In genomic region chr5:68647743-68648142, GRCh38 we compare ENCODE assay signal across 27 cellular contexts.
"Had no signal": no experiment of that assay in that cellular context is flagged by ENCODE, and none has a peak within 500 bp of the region (broad histone marks: within the 10 kb centered on the region; RNA-seq: fewer than 3 reads in every experiment).

No MANE protein-coding gene starts in this region.

- H3K27me3 ChIP-seq: SJCRH30 had no signal

- H3K9me3 ChIP-seq: SJCRH30 had no signal

- H3K4me3 ChIP-seq: K562, SJCRH30, SK-N-MC had no signal

- H3K4me3 Mint-ChIP-seq: activated CD4-positive, alpha-beta T cell treated with anti-CD3 and anti-CD28 coated beads for 36 hours; activated CD4-positive, alpha-beta T cell treated with anti-CD3 and anti-CD28 coated beads, Interleukin-2, amount 10 ng/mL, durations not matched to agents 7 days and 5 days; activated CD8-positive, alpha-beta T cell treated with anti-CD3 and anti-CD28 coated beads, Interleukin-2, amount 10 ng/mL, durations not matched to agents 7 days and 5 days; activated naive CD4-positive, alpha-beta T cell treated with anti-CD3 and anti-CD28 coated beads for 36 hours; activated naive CD8-positive, alpha-beta T cell; activated naive CD8-positive, alpha-beta T cell treated with anti-CD3 and anti-CD28 coated beads, Interleukin-2, amount 50 U/mL, for 24 hours; activated T-cell treated with anti-CD3 and anti-CD28 coated beads, Interleukin-2, amount 50 U/mL, for 24 hours; brain; WTC11 had no signal

- H3K27ac ChIP-seq: SJCRH30, SK-N-MC had no signal

- H3K4me1 ChIP-seq: SJCRH30 had no signal

- H3K4me1 Mint-ChIP-seq: activated CD4-positive, alpha-beta T cell treated with anti-CD3 and anti-CD28 coated beads for 36 hours; activated CD4-positive, alpha-beta T cell treated with anti-CD3 and anti-CD28 coated beads, Interleukin-2, amount 10 ng/mL, durations not matched to agents 7 days and 5 days; activated naive CD8-positive, alpha-beta T cell treated with anti-CD3 and anti-CD28 coated beads, Interleukin-2, amount 50 U/mL, for 24 hours; brain had no signal

- H3K9me3 Mint-ChIP-seq: activated CD4-positive, alpha-beta T cell treated with anti-CD3 and anti-CD28 coated beads, Interleukin-2, amount 10 ng/mL, durations not matched to agents 7 days and 5 days; activated naive CD4-positive, alpha-beta T cell treated with anti-CD3 and anti-CD28 coated beads for 36 hours; activated naive CD8-positive, alpha-beta T cell treated with anti-CD3 and anti-CD28 coated beads, Interleukin-2, amount 50 U/mL, for 24 hours; activated T-cell treated with anti-CD3 and anti-CD28 coated beads, Interleukin-2, amount 50 U/mL, for 24 hours; activated T-helper 2 cell treated with anti-CD3 and anti-CD28 coated beads, Interferon-gamma antibody, Interleukin-2, Interleukin-4, amounts not matched to agents 10 μg/mL and 5 μg/mL and 100 μg/mL, durations not matched to agents 14 hours and 24 hours and 36 hours; brain; WTC11 had no signal

- H3K27ac Mint-ChIP-seq: activated CD4-positive, alpha-beta T cell treated with anti-CD3 and anti-CD28 coated beads for 36 hours; activated CD4-positive, alpha-beta T cell treated with anti-CD3 and anti-CD28 coated beads, Interleukin-2, amount 10 ng/mL, durations not matched to agents 7 days and 5 days; activated CD8-positive, alpha-beta T cell treated with anti-CD3 and anti-CD28 coated beads, Interleukin-2, amount 10 ng/mL, durations not matched to agents 7 days and 5 days; activated naive CD4-positive, alpha-beta T cell treated with anti-CD3 and anti-CD28 coated beads for 36 hours; activated naive CD8-positive, alpha-beta T cell; activated naive CD8-positive, alpha-beta T cell treated with anti-CD3 and anti-CD28 coated beads, Interleukin-2, amount 50 U/mL, for 24 hours; activated T-cell treated with anti-CD3 and anti-CD28 coated beads, Interleukin-2, amount 50 U/mL, for 24 hours; activated T-helper 2 cell treated with anti-CD3 and anti-CD28 coated beads, Interferon-gamma antibody, Interleukin-2, Interleukin-4, amounts not matched to agents 10 μg/mL and 5 μg/mL and 100 μg/mL, durations not matched to agents 14 hours and 24 hours and 36 hours; WTC11 had no signal

- ATAC-seq: activated CD4-positive, alpha-beta T cell treated with anti-CD3 and anti-CD28 coated beads for 36 hours; activated CD4-positive, CD25-positive, alpha-beta regulatory T cell treated with anti-CD3 and anti-CD28 coated beads, Interleukin-2, amount 50 U/mL, for 24 hours; activated CD8-positive, alpha-beta T cell treated with anti-CD3 and anti-CD28 coated beads, Interleukin-2, amount 10 ng/mL, durations not matched to agents 7 days and 5 days; activated naive CD8-positive, alpha-beta T cell treated with anti-CD3 and anti-CD28 coated beads, Interleukin-2, amount 50 U/mL, for 24 hours; K562; Panc1; WTC11 had no signal

- DNase-seq: activated CD4-positive, alpha-beta T cell treated with anti-CD3 and anti-CD28 coated beads for 36 hours; activated CD4-positive, alpha-beta T cell treated with anti-CD3 and anti-CD28 coated beads, Interleukin-2, amount 10 ng/mL, durations not matched to agents 7 days and 5 days; activated CD4-positive, alpha-beta T cell treated with anti-CD3 and anti-CD28 coated beads, Interleukin-2, amount 50 U/mL, for 48 hours; activated CD8-positive, alpha-beta T cell treated with anti-CD3 and anti-CD28 coated beads, Interleukin-2, amount 10 ng/mL, durations not matched to agents 7 days and 5 days; activated gamma-delta T cell treated with Interleukin-2 at 50 U/mL for 16 hours; activated naive CD4-positive, alpha-beta T cell treated with anti-CD3 and anti-CD28 coated beads for 36 hours; activated naive CD8-positive, alpha-beta T cell treated with anti-CD3 and anti-CD28 coated beads, Interleukin-2, amount 50 U/mL, for 24 hours; activated T-cell treated with anti-CD3 and anti-CD28 coated beads, Interleukin-2, amount 50 U/mL, for 24 hours; anterior cingulate cortex; IMR-90; NCI-H1105; NCI-H1417 treated with DMSO at 0.1 percent for 48 hours; NCI-H1930; NCI-H2081 treated with DMSO at 0.1 percent for 48 hours; NCI-H226; NCI-H524 treated with DMSO at 0.1 percent for 48 hours; SHP77; SJCRH30; T1000 had no signal

- H3K36me3 Mint-ChIP-seq: activated naive CD8-positive, alpha-beta T cell; brain; WTC11 had no signal

- H3K27me3 Mint-ChIP-seq: activated CD4-positive, alpha-beta T cell treated with anti-CD3 and anti-CD28 coated beads for 36 hours; activated CD4-positive, alpha-beta T cell treated with anti-CD3 and anti-CD28 coated beads, Interleukin-2, amount 10 ng/mL, durations not matched to agents 7 days and 5 days; activated naive CD8-positive, alpha-beta T cell; activated naive CD8-positive, alpha-beta T cell treated with anti-CD3 and anti-CD28 coated beads, Interleukin-2, amount 50 U/mL, for 24 hours; activated T-cell treated with anti-CD3 and anti-CD28 coated beads, Interleukin-2, amount 50 U/mL, for 24 hours had no signal

- H3K36me3 ChIP-seq: SJCRH30 had no signal
